ENCODE assay signal across 11 cellular contexts in genomic region chr2:157839822-157840221, GRCh38. TPM values are rescaled to one million over a fixed set of nuclear protein-coding genes. Genes with fewer than 3 reads are reported as not detected.
DNase-seq lines count a peak whose midpoint lies in the region; ATAC-seq and TF ChIP-seq lines count a peak whose summit lies in the region.
"Had no signal": no experiment of that assay in that cellular context is flagged by ENCODE, and none has a peak within 500 bp of the region (broad histone marks: within the 10 kb centered on the region; RNA-seq: fewer than 3 reads in every experiment).

No MANE protein-coding gene starts in this region.

- H4K8ac ChIP-seq in neuronal stem cell (ENCODE audit: low read depth, low read length), result no peak overlapping the region

- no peak overlapping the region for H2AK5ac ChIP-seq in neuronal stem cell (ENCODE audit: low read depth, low read length)

- H3K14ac ChIP-seq in neuronal stem cell (ENCODE audit: low read length), result no peak overlapping the region

- no TSS peak for BruUV-seq in Calu3 (replicated peaks; lab: Mats Ljungman, UMichigan)

- no peak overlapping the region for H3K4me2 ChIP-seq in neuronal stem cell (ENCODE audit: insufficient read depth, low read length, poor library complexity, severe bottlenecking)

- peak overlapping the region; percentile 36 for H3K4me3 Mint-ChIP-seq in Calu3 (ENCODE audit: low read depth, unreplicated experiment)
- H3K4me3 Mint-ChIP-seq in dendritic cell treated with granulocyte-macrophage colony-stimulating factor and Interleukin-4, amounts not matched to agents 40 ng/mL and 50 ng/mL, for 4 days, result no peak overlapping the region
- H3K4me3 Mint-ChIP-seq: activated naive CD8-positive, alpha-beta T cell treated with anti-CD3 and anti-CD28 coated beads for 36 hours; naive thymus-derived CD4-positive, alpha-beta T cell had no signal

- POLR2A ChIA-PET in HEK293 (lab: Yijun Ruan, JAX), result interaction anchor here (1.2 to 1.9 kb wide), 2 partner anchors 14 to 36 kb away, joined by 5 to 23 read pairs; partner anchors contain the start of gene ACVR1

- no peaks in the 10 kb centered on the region for H3K36me3 ChIP-seq in HEK293 (ENCODE audit: control insufficient read depth in 2 of 2, insufficient read depth in 1 of 2, low read length in 2 of 2)
- peaks cover 0 to 4% of the 10 kb centered on the region in 2 donors for H3K36me3 ChIP-seq in neuronal stem cell (replicated peaks in 1 of 2; ENCODE audit: control insufficient read depth in 2 of 2, insufficient read depth in 2 of 2, low read length in 2 of 2)
- H3K36me3 ChIP-seq: suprapubic skin had no signal

- CTCF ChIA-PET in Calu3 (lab: Charles Lee), result interaction anchor here (1.6 kb wide), 1 partner anchor 36 kb away, joined by 6 read pairs; the partner anchor contains the start of gene ACVR1
- CTCF ChIA-PET in HEK293 (lab: Yijun Ruan, JAX), result interaction anchor here (0.6 kb wide), 1 partner anchor 55 kb away, joined by 3 read pairs; no protein-coding TSS in a partner anchor

- H3K9me3 Mint-ChIP-seq in Calu3 (ENCODE audit: low read depth, unreplicated experiment), result no peaks in the 10 kb centered on the region
- no peaks in the 10 kb centered on the region for H3K9me3 Mint-ChIP-seq in dendritic cell treated with granulocyte-macrophage colony-stimulating factor and Interleukin-4, amounts not matched to agents 40 ng/mL and 50 ng/mL, for 4 days
- H3K9me3 Mint-ChIP-seq: activated naive CD8-positive, alpha-beta T cell treated with anti-CD3 and anti-CD28 coated beads for 36 hours; naive thymus-derived CD4-positive, alpha-beta T cell had no signal

- H2BK15ac ChIP-seq in neuronal stem cell (ENCODE audit: low read length), result no peak overlapping the region

- WGBS in neuronal stem cell (ENCODE audit: extremely low coverage in 2 of 2, insufficient read length in 2 of 2, insufficient replicate concordance in 1 of 2), 2 donors, result no CpG with 5 or more reads among the region's 2 CpGs

- H4K91ac ChIP-seq in neuronal stem cell (ENCODE audit: low read depth, low read length, poor library complexity), result no peak overlapping the region

- no peak overlapping the region for H3K4ac ChIP-seq in neuronal stem cell (ENCODE audit: low read length)

- H3K4me1 Mint-ChIP-seq in Calu3 (ENCODE audit: low read depth, unreplicated experiment), result peaks cover 89% of the 10 kb centered on the region
- peaks cover 37% of the 10 kb centered on the region for H3K4me1 Mint-ChIP-seq in dendritic cell treated with granulocyte-macrophage colony-stimulating factor and Interleukin-4, amounts not matched to agents 40 ng/mL and 50 ng/mL, for 4 days (ENCODE audit: low read depth)

- no peak overlapping the region for H3K4me3 ChIP-seq in HEK293 (ENCODE audit: low read depth, low read length)
- no peak overlapping the region for H3K4me3 ChIP-seq in neuronal stem cell (ENCODE audit: low read length in 2 of 2)
- H3K4me3 ChIP-seq: skin epidermis, suprapubic skin had no signal

- DNase-seq in Calu3 (no peak), neuronal stem cell (ENCODE audit: low spot score) (peak; percentile 9), HuH-7 (ENCODE audit: low spot score) (no peak)
- DNase-seq in activated T-cell treated with anti-CD3 and anti-CD28 coated beads, Interleukin-2, amount 50 U/mL, for 1 hour, result no peak
- DNase-seq: activated naive CD8-positive, alpha-beta T cell treated with anti-CD3 and anti-CD28 coated beads for 36 hours; naive thymus-derived CD4-positive, alpha-beta T cell had no signal

- no peaks in the 10 kb centered on the region for H3K9me3 ChIP-seq in HEK293 (ENCODE audit: control insufficient read depth, insufficient read depth, low read depth, low read length)
- H3K9me3 ChIP-seq in neuronal stem cell (replicated peaks in 1 of 2; ENCODE audit: control insufficient read depth in 2 of 2, insufficient read depth in 1 of 2, low read depth in 1 of 2, low read length in 2 of 2), result no peaks in the 10 kb centered on the region
- H3K9me3 ChIP-seq: suprapubic skin had no signal

- intact Hi-C loops in Calu3 (cut with micrococcal nuclease; ENCODE audit: unreplicated experiment), result loop anchor here (2.0 to 5.0 kb wide), 3 partner anchors 13 to 55 kb away; no protein-coding TSS in a partner anchor
- intact Hi-C loops in dendritic cell treated with granulocyte-macrophage colony-stimulating factor and Interleukin-4, amounts not matched to agents 40 ng/mL and 50 ng/mL, for 4 days (cut with micrococcal nuclease), result loop anchor here (5.0 kb wide), 1 partner anchor 32 kb away; no protein-coding TSS in a partner anchor

- H2BK12ac ChIP-seq in neuronal stem cell (ENCODE audit: low read length), result no peak overlapping the region

- H3K27ac ChIP-seq in HEK293 (ENCODE audit: extremely low read depth, low read depth, low read length), result peak overlapping the region; percentile 20; the same call in 1 of the 2 replicates
- no peak overlapping the region for H3K27ac ChIP-seq in neuronal stem cell (replicated peaks; ENCODE audit: low read length)

- TF ChIP-seq CTCF in Calu3 (IDR thresholded peaks at IDR 0.05; ENCODE audit: unreplicated experiment), result no peak
- TF ChIP-seq CTCF in HEK293 (tag by site-specific recombination; IDR thresholded peaks at IDR 0.05), result no peak

- peaks cover 20% of the 10 kb centered on the region for H3K4me1 ChIP-seq in HEK293 (ENCODE audit: control insufficient read depth, insufficient read depth, low read length)
- H3K4me1 ChIP-seq in neuronal stem cell (ENCODE audit: control insufficient read depth in 2 of 2, insufficient read depth in 1 of 2, low read depth in 1 of 2, low read length in 2 of 2), result peaks cover 18 to 29% of the 10 kb centered on the region in 2 donors

- no peak overlapping the region for H3K23ac ChIP-seq in neuronal stem cell (ENCODE audit: low read depth, low read length, poor library complexity)

- H2AFZ ChIP-seq in neuronal stem cell (ENCODE audit: low read length), result no peak overlapping the region

- no peak overlapping the region for H2BK120ac ChIP-seq in neuronal stem cell (ENCODE audit: low read depth, low read length)

- ATAC-seq in HG03025 (IDR thresholded peaks at IDR 0.05; ENCODE audit: low FRiP score, unreplicated experiment), result no peak
- ATAC-seq: naive thymus-derived CD4-positive, alpha-beta T cell had no signal

- H3K18ac ChIP-seq in neuronal stem cell (ENCODE audit: low read length), result no peak overlapping the region

- H3K27me3 Mint-ChIP-seq in Calu3 (ENCODE audit: unreplicated experiment), result no peaks in the 10 kb centered on the region
- H3K27me3 Mint-ChIP-seq in dendritic cell treated with granulocyte-macrophage colony-stimulating factor and Interleukin-4, amounts not matched to agents 40 ng/mL and 50 ng/mL, for 4 days, result no peaks in the 10 kb centered on the region
- H3K27me3 Mint-ChIP-seq: activated naive CD8-positive, alpha-beta T cell treated with anti-CD3 and anti-CD28 coated beads for 36 hours; naive thymus-derived CD4-positive, alpha-beta T cell had no signal

- H2BK5ac ChIP-seq in neuronal stem cell (ENCODE audit: low read length), result no peak overlapping the region

- H3K27me3 ChIP-seq in neuronal stem cell (ENCODE audit: control insufficient read depth in 3 of 3, insufficient read depth in 3 of 3, low read depth in 1 of 3, low read length in 3 of 3), result no peaks in the 10 kb centered on the region
- H3K27me3 ChIP-seq: suprapubic skin had no signal

- no peaks in the 10 kb centered on the region for H3K79me1 ChIP-seq in neuronal stem cell (ENCODE audit: low read depth, low read length)

- no peak overlapping the region for H3K9ac ChIP-seq in neuronal stem cell (ENCODE audit: low read depth, low read length, poor library complexity)

- peaks cover 55% of the 10 kb centered on the region for H3K36me3 Mint-ChIP-seq in Calu3 (ENCODE audit: insufficient read depth, unreplicated experiment)
- H3K36me3 Mint-ChIP-seq in dendritic cell treated with granulocyte-macrophage colony-stimulating factor and Interleukin-4, amounts not matched to agents 40 ng/mL and 50 ng/mL, for 4 days (ENCODE audit: low read depth), result peaks cover 8% of the 10 kb centered on the region

- H3K27ac Mint-ChIP-seq in Calu3 (ENCODE audit: unreplicated experiment), result peak overlapping the region; percentile 88
- H3K27ac Mint-ChIP-seq in dendritic cell treated with granulocyte-macrophage colony-stimulating factor and Interleukin-4, amounts not matched to agents 40 ng/mL and 50 ng/mL, for 4 days, result peak overlapping the region; percentile 93
- H3K27ac Mint-ChIP-seq: activated naive CD8-positive, alpha-beta T cell treated with anti-CD3 and anti-CD28 coated beads for 36 hours had no signal

TF ChIP-seq in HEK293, 187 proteins besides CTCF, POLR2A, EP300 and RAD21:
- TF ChIP-seq ZFP69B (tag by site-specific recombination; IDR thresholded peaks at IDR 0.05), result no peak
- no peak for TF ChIP-seq GLI4 (tag by site-specific recombination; IDR thresholded peaks at IDR 0.05)
- TF ChIP-seq ZNF248 (tag by site-specific recombination; IDR thresholded peaks at IDR 0.05), result no peak
- TF ChIP-seq ZNF404 (tag by site-specific recombination; IDR thresholded peaks at IDR 0.05), result no peak
- peak; percentile 44 for TF ChIP-seq SP2 (tag by site-specific recombination; IDR thresholded peaks at IDR 0.05)
TF ChIP-seq in HEK293: peak in this region for 1.

RNA-seq across cellular contexts. Expression of gene ACVR1, which starts 36.3 kb away (rescaled TPM):
- 62.0 and 71.3 TPM in 2 replicates for total RNA-seq in Calu3 (2022)
- polyA plus RNA-seq in neuronal stem cell (2013, experiment 1 of 2), result 8.4 TPM
- polyA plus RNA-seq in neuronal stem cell (2013, experiment 2 of 2), result 8.4 TPM
